In genomic region chr12:89859513-89860220, GRCh38 we compare ENCODE assay signal across 1 cellular context.
TF ChIP-seq lines count a peak whose summit lies in the region.

No MANE protein-coding gene starts in this region.

TF ChIP-seq in GM12878, 131 proteins besides CTCF, POLR2A, EP300 and RAD21 (continued from another document):
- TF ChIP-seq FOXM1 (IDR thresholded peaks at IDR 0.05; ENCODE audit: low read depth, low read length) (no peak), CUX1 (IDR thresholded peaks at IDR 0.05; ENCODE audit: insufficient replicate concordance, low read depth, low read length) (no peak), MYB (IDR thresholded peaks at IDR 0.05; ENCODE audit: borderline replicate concordance, low read depth, low read length) (no peak), CEBPZ (IDR thresholded peaks at IDR 0.05; ENCODE audit: low read depth, low read length) (no peak)
